32 cellular contexts compared by ENCODE assay signal in the genomic region with DNA sequence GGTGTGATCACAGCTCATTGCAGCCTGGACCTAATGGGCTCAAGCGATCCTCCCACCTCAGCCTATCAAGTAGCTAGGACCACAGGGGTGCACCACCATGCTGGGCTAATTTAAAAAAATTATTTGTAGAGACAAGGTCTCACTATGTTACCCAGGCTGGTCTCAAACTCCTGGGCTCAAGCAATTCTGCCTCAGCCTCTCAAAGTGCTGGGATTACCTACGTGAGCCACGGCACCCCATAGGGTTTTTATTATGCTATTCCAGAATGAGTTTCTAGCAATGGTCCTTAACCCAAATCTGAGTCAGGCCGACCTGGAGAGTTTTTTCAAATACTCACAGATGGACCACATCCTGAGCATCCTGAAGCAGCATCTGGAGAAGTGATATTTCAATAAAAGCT.
"Had no signal": no experiment of that assay in that cellular context is flagged by ENCODE, and none has a peak within 500 bp of the region (broad histone marks: within the 10 kb centered on the region; RNA-seq: fewer than 3 reads in every experiment).

No MANE protein-coding gene starts in this region.

- H3K36me3 Mint-ChIP-seq: activated naive CD4-positive, alpha-beta T cell treated with anti-CD3 and anti-CD28 coated beads, Interleukin-2, amount 10 ng/mL, durations not matched to agents 7 days and 5 days; brain had no signal

- H3K9me3 Mint-ChIP-seq: activated CD4-positive, alpha-beta memory T cell treated with anti-CD3 and anti-CD28 coated beads for 36 hours; activated naive CD8-positive, alpha-beta T cell treated with anti-CD3 and anti-CD28 coated beads, Interleukin-2, amount 10 ng/mL, durations not matched to agents 7 days and 5 days; brain; T-helper 2 cell treated with Interferon-gamma antibody and Interleukin-4, amounts not matched to agents 5 μg/mL and 100 μg/mL, for 36 hours had no signal

- H3K27me3 Mint-ChIP-seq: activated CD4-positive, alpha-beta memory T cell treated with anti-CD3 and anti-CD28 coated beads for 36 hours; activated CD4-positive, alpha-beta T cell treated with anti-CD3 and anti-CD28 coated beads for 36 hours; activated CD4-positive, alpha-beta T cell treated with anti-CD3 and anti-CD28 coated beads, Interleukin-2, amount 10 ng/mL, durations not matched to agents 24 days and 14 days; activated CD8-positive, alpha-beta memory T cell treated with anti-CD3 and anti-CD28 coated beads, Interleukin-2, amount 10 ng/mL, durations not matched to agents 7 days and 5 days; activated naive CD4-positive, alpha-beta T cell treated with anti-CD3 and anti-CD28 coated beads, Interleukin-2, amount 10 ng/mL, durations not matched to agents 7 days and 5 days; activated naive CD8-positive, alpha-beta T cell treated with anti-CD3 and anti-CD28 coated beads, Interleukin-2, amount 10 ng/mL, durations not matched to agents 7 days and 5 days; brain; T-helper 17 cell had no signal

- H3K4me1 Mint-ChIP-seq: activated CD4-positive, alpha-beta T cell treated with anti-CD3 and anti-CD28 coated beads for 36 hours; activated CD4-positive, alpha-beta T cell treated with anti-CD3 and anti-CD28 coated beads, Interleukin-2, amount 10 ng/mL, durations not matched to agents 24 days and 14 days; activated CD8-positive, alpha-beta memory T cell treated with anti-CD3 and anti-CD28 coated beads, Interleukin-2, amount 10 ng/mL, durations not matched to agents 7 days and 5 days; activated naive CD4-positive, alpha-beta T cell treated with anti-CD3 and anti-CD28 coated beads, Interleukin-2, amount 10 ng/mL, durations not matched to agents 7 days and 5 days; activated naive CD8-positive, alpha-beta T cell treated with anti-CD3 and anti-CD28 coated beads, Interleukin-2, amount 10 ng/mL, durations not matched to agents 7 days and 5 days; brain; T-helper 17 cell had no signal

- H3K9me3 ChIP-seq: ascending aorta, breast epithelium, colonic mucosa had no signal

- H3K4me3 Mint-ChIP-seq: activated CD4-positive, alpha-beta memory T cell treated with anti-CD3 and anti-CD28 coated beads for 36 hours; activated CD4-positive, alpha-beta T cell treated with anti-CD3 and anti-CD28 coated beads for 36 hours; activated CD4-positive, alpha-beta T cell treated with anti-CD3 and anti-CD28 coated beads, Interleukin-2, amount 10 ng/mL, durations not matched to agents 24 days and 14 days; activated CD8-positive, alpha-beta memory T cell treated with anti-CD3 and anti-CD28 coated beads, Interleukin-2, amount 10 ng/mL, durations not matched to agents 7 days and 5 days; activated CD8-positive, alpha-beta T cell treated with anti-CD3 and anti-CD28 coated beads, Interleukin-2, amount 10 ng/mL, durations not matched to agents 7 days and 5 days; activated naive CD4-positive, alpha-beta T cell treated with anti-CD3 and anti-CD28 coated beads, Interleukin-2, amount 10 ng/mL, durations not matched to agents 7 days and 5 days; activated naive CD8-positive, alpha-beta T cell treated with anti-CD3 and anti-CD28 coated beads, Interleukin-2, amount 10 ng/mL, durations not matched to agents 7 days and 5 days; activated T-helper 1 cell treated with anti-CD3 and anti-CD28 coated beads, Interleukin-12 subunit alpha, Interleukin-12 subunit beta, Interleukin-2, Interleukin-4 antibody, amounts not matched to agents 30 ng/mL and 10 ng/mL and 1 ng/mL, durations not matched to agents 14 hours and 24 hours and 36 hours; brain; T-helper 17 cell; T-helper 2 cell treated with Interferon-gamma antibody and Interleukin-4, amounts not matched to agents 5 μg/mL and 100 μg/mL, for 36 hours had no signal

- ATAC-seq: activated CD4-positive, alpha-beta T cell treated with anti-CD3 and anti-CD28 coated beads for 36 hours; activated CD8-positive, alpha-beta memory T cell treated with anti-CD3 and anti-CD28 coated beads, Interleukin-2, amount 10 ng/mL, durations not matched to agents 7 days and 5 days; activated CD8-positive, alpha-beta T cell treated with anti-CD3 and anti-CD28 coated beads, Interleukin-2, amount 10 ng/mL, durations not matched to agents 7 days and 5 days; activated naive CD4-positive, alpha-beta T cell treated with anti-CD3 and anti-CD28 coated beads, Interleukin-2, amount 50 U/mL, for 72 hours; esophagus mucosa; T-helper 17 cell had no signal

- H3K36me3 ChIP-seq: breast epithelium, cardiac muscle cell, colonic mucosa, WERI-Rb-1 had no signal

- H3K4me1 ChIP-seq: ascending aorta, breast epithelium, colonic mucosa had no signal

- H3K27ac ChIP-seq: ascending aorta, breast epithelium, cardiac muscle cell, colonic mucosa, WERI-Rb-1 had no signal

- H3K27ac Mint-ChIP-seq: activated CD4-positive, alpha-beta memory T cell treated with anti-CD3 and anti-CD28 coated beads for 36 hours; activated CD4-positive, alpha-beta T cell treated with anti-CD3 and anti-CD28 coated beads for 36 hours; activated CD4-positive, alpha-beta T cell treated with anti-CD3 and anti-CD28 coated beads, Interleukin-2, amount 10 ng/mL, durations not matched to agents 24 days and 14 days; activated CD8-positive, alpha-beta memory T cell treated with anti-CD3 and anti-CD28 coated beads, Interleukin-2, amount 10 ng/mL, durations not matched to agents 7 days and 5 days; activated CD8-positive, alpha-beta T cell treated with anti-CD3 and anti-CD28 coated beads, Interleukin-2, amount 10 ng/mL, durations not matched to agents 7 days and 5 days; activated naive CD4-positive, alpha-beta T cell treated with anti-CD3 and anti-CD28 coated beads, Interleukin-2, amount 10 ng/mL, durations not matched to agents 7 days and 5 days; activated naive CD4-positive, alpha-beta T cell treated with anti-CD3 and anti-CD28 coated beads, Interleukin-2, amount 50 U/mL, for 72 hours; activated naive CD8-positive, alpha-beta T cell treated with anti-CD3 and anti-CD28 coated beads, Interleukin-2, amount 10 ng/mL, durations not matched to agents 7 days and 5 days; activated T-helper 1 cell treated with anti-CD3 and anti-CD28 coated beads, Interleukin-12 subunit alpha, Interleukin-12 subunit beta, Interleukin-2, Interleukin-4 antibody, amounts not matched to agents 30 ng/mL and 10 ng/mL and 1 ng/mL, durations not matched to agents 14 hours and 24 hours and 36 hours; brain; T-helper 17 cell; T-helper 2 cell treated with Interferon-gamma antibody and Interleukin-4, amounts not matched to agents 5 μg/mL and 100 μg/mL, for 36 hours had no signal

- DNase-seq: activated CD4-positive, alpha-beta memory T cell treated with anti-CD3 and anti-CD28 coated beads for 36 hours; activated CD4-positive, alpha-beta T cell treated with anti-CD3 and anti-CD28 coated beads for 36 hours; activated CD4-positive, alpha-beta T cell treated with anti-CD3 and anti-CD28 coated beads, Interleukin-2, amount 10 ng/mL, durations not matched to agents 24 days and 14 days; activated CD4-positive, CD25-positive, alpha-beta regulatory T cell; activated CD4-positive, CD25-positive, alpha-beta regulatory T cell treated with anti-CD3 and anti-CD28 coated beads, Interleukin-2, amount 50 U/mL, for 72 hours; activated CD8-positive, alpha-beta memory T cell treated with anti-CD3 and anti-CD28 coated beads, Interleukin-2, amount 10 ng/mL, durations not matched to agents 7 days and 5 days; activated CD8-positive, alpha-beta memory T cell treated with anti-CD3 and anti-CD28 coated beads, Interleukin-2, amount 50 U/mL, for 4 hours; activated CD8-positive, alpha-beta T cell treated with anti-CD3 and anti-CD28 coated beads, Interleukin-2, amount 10 ng/mL, durations not matched to agents 7 days and 5 days; activated gamma-delta T cell; activated naive CD4-positive, alpha-beta T cell; activated naive CD4-positive, alpha-beta T cell treated with anti-CD3 and anti-CD28 coated beads, Interleukin-2, amount 10 ng/mL, durations not matched to agents 7 days and 5 days; activated naive CD8-positive, alpha-beta T cell treated with anti-CD3 and anti-CD28 coated beads, Interleukin-2, amount 10 ng/mL, durations not matched to agents 7 days and 5 days; activated T-cell treated with anti-CD3 and anti-CD28 coated beads, Interleukin-2, amount 50 U/mL, for 1 hour; activated T-cell treated with anti-CD3 and anti-CD28 coated beads, Interleukin-2, amount 50 U/mL, for 48 hours; central memory CD4-positive, alpha-beta T cell; cerebellar nuclear complex; colonic mucosa; effector CD8-positive, alpha-beta T cell; foreskin fibroblast; head of caudate nucleus; T-helper 1 cell; T-helper 17 cell; T1000; WERI-Rb-1 had no signal

- H3K27me3 ChIP-seq: ascending aorta, breast epithelium, cardiac muscle cell, colonic mucosa had no signal

- H3K4me3 ChIP-seq: ascending aorta, breast epithelium, cardiac muscle cell, colonic mucosa had no signal
